Comparison of ENCODE assay signal across 18 cellular contexts in genomic region chr16:27363246-27363632, GRCh38. TPM values are rescaled to one million over a fixed set of nuclear protein-coding genes. Genes with fewer than 3 reads are reported as not detected.
DNase-seq lines count a peak whose midpoint lies in the region; ATAC-seq and TF ChIP-seq lines count a peak whose summit lies in the region.
"Had no signal": no experiment of that assay in that cellular context is flagged by ENCODE, and none has a peak within 500 bp of the region (broad histone marks: within the 10 kb centered on the region; RNA-seq: fewer than 3 reads in every experiment).

No MANE protein-coding gene starts in this region.

- H3K27ac Mint-ChIP-seq in Caco-2 (ENCODE audit: unreplicated experiment) (peak overlapping the region; percentile 63), H9 (no peak overlapping the region), mesothelial cell of epicardium (no peak overlapping the region)
- peak overlapping the region; percentile 29 for H3K27ac Mint-ChIP-seq in central memory CD8-positive, alpha-beta T cell (ENCODE audit: low read depth)
- H3K27ac Mint-ChIP-seq in naive thymus-derived CD8-positive, alpha-beta T cell: peak overlapping the region in 8 of 10 donors; percentile 19 to 100 (median 93)

- H3K23ac ChIP-seq in H9 (ENCODE audit: insufficient read length, low read depth, low read length): no peak overlapping the region

- H3K9me3 ChIP-seq in Caco-2 (no peaks in the 10 kb centered on the region), H9 (ENCODE audit: control insufficient read depth, low read depth, low read length) (no peaks in the 10 kb centered on the region)
- H3K9me3 ChIP-seq: breast epithelium, ovary had no signal

- peaks cover 30% of the 10 kb centered on the region for H3K4me1 ChIP-seq in Caco-2
- H3K4me1 ChIP-seq in H9 (ENCODE audit: insufficient read depth, low read length): no peaks in the 10 kb centered on the region
- H3K4me1 ChIP-seq: breast epithelium had no signal

- H2BK12ac ChIP-seq in H9 (ENCODE audit: insufficient read length, low read depth, low read length): no peak overlapping the region

- H2BK120ac ChIP-seq in H9 (ENCODE audit: low read depth, low read length, poor library complexity, severe bottlenecking): no peak overlapping the region

- no peak overlapping the region for H3T11ph ChIP-seq in H9 (ENCODE audit: low read length)

- no peak overlapping the region for H2AFZ ChIP-seq in H9 (ENCODE audit: low read length)

- H3K4me3 Mint-ChIP-seq in Caco-2 (ENCODE audit: unreplicated experiment) (no peak overlapping the region), H9 (no peak overlapping the region), mesothelial cell of epicardium (no peak overlapping the region)
- no peak overlapping the region for H3K4me3 Mint-ChIP-seq in central memory CD8-positive, alpha-beta T cell
- H3K4me3 Mint-ChIP-seq in naive thymus-derived CD8-positive, alpha-beta T cell: no peak overlapping the region
- H3K4me3 Mint-ChIP-seq: IgD-negative memory B cell had no signal

- no peak overlapping the region for H3K4ac ChIP-seq in H9 (ENCODE audit: low read depth, low read length)

- no peak overlapping the region for H3K9ac ChIP-seq in H9 (ENCODE audit: extremely low read depth, insufficient read length, low read length)

- BruUV-seq in Caco-2 (replicated peaks; lab: Mats Ljungman, UMichigan): no TSS peak

- no peak overlapping the region for H3K56ac ChIP-seq in H9 (ENCODE audit: insufficient read length, low read depth, low read length)

- H2BK20ac ChIP-seq in H9 (ENCODE audit: low read depth, low read length, poor library complexity, severe bottlenecking): no peak overlapping the region

- H3K27ac ChIP-seq in H9 (ENCODE audit: insufficient read length, low read depth, low read length): no peak overlapping the region
- H3K27ac ChIP-seq: ovary, SK-N-MC had no signal

- no peak for ATAC-seq in central memory CD8-positive, alpha-beta T cell (replicated peaks; ENCODE audit: extremely low read depth, poor library complexity, severe bottlenecking)
- ATAC-seq in naive thymus-derived CD8-positive, alpha-beta T cell: no peak
- ATAC-seq: left cardiac atrium had no signal

- peaks cover 26% of the 10 kb centered on the region for H3K4me1 Mint-ChIP-seq in Caco-2 (ENCODE audit: low read depth, unreplicated experiment)
- H3K4me1 Mint-ChIP-seq in H9: peaks cover 7 to 9% of the 10 kb centered on the region in 2 experiments
- H3K4me1 Mint-ChIP-seq in central memory CD8-positive, alpha-beta T cell: peaks cover 18% of the 10 kb centered on the region
- peaks cover 16 to 49% (median 45%) of the 10 kb centered on the region in 4 donors for H3K4me1 Mint-ChIP-seq in naive thymus-derived CD8-positive, alpha-beta T cell
- H3K4me1 Mint-ChIP-seq in mesothelial cell of epicardium: no peaks in the 10 kb centered on the region

- TF ChIP-seq CTCF in Caco-2 (IDR thresholded peaks at IDR 0.05; ENCODE audit: insufficient read depth in 1 of 2, low read depth in 1 of 2, low read length in 1 of 2, severe bottlenecking in 1 of 2, unreplicated experiment in 1 of 2) (no peak), H9 (conservative IDR thresholded peaks at IDR 0.05) (peak; percentile 39; the same call in 2 of the 3 replicates), GM13976 (IDR thresholded peaks at IDR 0.05; ENCODE audit: borderline replicate concordance, control extremely low read depth, extremely low read depth, insufficient read depth, missing control alignments) (no peak), mesothelial cell of epicardium (IDR thresholded peaks at IDR 0.05; ENCODE audit: unreplicated experiment) (no peak)

- no peak overlapping the region for H3K18ac ChIP-seq in H9 (ENCODE audit: insufficient read length, low read depth, low read length)

- no peak overlapping the region for H3K4me3 ChIP-seq in Caco-2 (ENCODE audit: low read depth, low read length)
- H3K4me3 ChIP-seq: breast epithelium, ovary, SK-N-MC had no signal

- POLR2A ChIA-PET in Caco-2 (lab: Charles Lee): no interaction called here
- POLR2A ChIA-PET in naive thymus-derived CD8-positive, alpha-beta T cell (lab: Charles Lee): interaction anchor here (1.3 kb wide), 1 partner anchor 159 kb away, joined by 3 read pairs; no protein-coding TSS in a partner anchor

- H4K8ac ChIP-seq in H9 (replicated peaks; ENCODE audit: insufficient read length, low read depth, low read length): no peak overlapping the region

- no peak for DNase-seq in Caco-2
- no peak for DNase-seq in H9
- DNase-seq in central memory CD8-positive, alpha-beta T cell (ENCODE audit: low spot score in 2 of 2): no peak
- DNase-seq in naive thymus-derived CD8-positive, alpha-beta T cell: no peak
- DNase-seq in DMS153 (lab: John Stamatoyannopoulos, UW): no peak
- DNase-seq in GM13976 (ENCODE audit: low spot score): no peak
- DNase-seq in mesothelial cell of epicardium (ENCODE audit: low spot score in 2 of 2, unreplicated experiment in 2 of 2): no peak
- DNase-seq: activated gamma-delta T cell; DMS79; effector CD8-positive, alpha-beta T cell; left cardiac atrium; NCI-H2107; OCI-M1; stimulated activated CD4-positive, alpha-beta T cell treated with anti-CD3 and anti-CD28 coated beads, Interleukin-4, amount 100 ng/mL, for 1 hour had no signal

- H2AK5ac ChIP-seq in H9 (ENCODE audit: insufficient read length, low read length): no peak overlapping the region

- no peak overlapping the region for H2BK5ac ChIP-seq in H9 (ENCODE audit: insufficient read length, low read length)

- H3K27me3 ChIP-seq in Caco-2 (replicated peaks; ENCODE audit: control insufficient read depth, insufficient read depth, low read length): no peaks in the 10 kb centered on the region
- H3K27me3 ChIP-seq in H9 (ENCODE audit: insufficient read depth, low read length): no peaks in the 10 kb centered on the region
- H3K27me3 ChIP-seq: breast epithelium, ovary had no signal

- H3K9me3 Mint-ChIP-seq in Caco-2 (ENCODE audit: unreplicated experiment) (no peaks in the 10 kb centered on the region), H9 (no peaks in the 10 kb centered on the region; a peak in 1 of 5 replicates), mesothelial cell of epicardium (peaks cover 3% of the 10 kb centered on the region)
- H3K9me3 Mint-ChIP-seq in central memory CD8-positive, alpha-beta T cell: no peaks in the 10 kb centered on the region
- no peaks in the 10 kb centered on the region for H3K9me3 Mint-ChIP-seq in naive thymus-derived CD8-positive, alpha-beta T cell
- H3K9me3 Mint-ChIP-seq: IgD-negative memory B cell had no signal

- no peaks in the 10 kb centered on the region for H3K79me1 ChIP-seq in H9 (ENCODE audit: insufficient read depth, low read depth, low read length, poor library complexity, severe bottlenecking)

- no peaks in the 10 kb centered on the region for H3K79me2 ChIP-seq in H9 (ENCODE audit: insufficient read depth, low read length)

- peaks cover 5% of the 10 kb centered on the region; the same call in 1 of the 2 replicates for H3K36me3 ChIP-seq in Caco-2 (ENCODE audit: control insufficient read depth, insufficient read depth, low read length)
- H3K36me3 ChIP-seq: breast epithelium, ovary had no signal

- no peaks in the 10 kb centered on the region for H4K20me1 ChIP-seq in H9 (ENCODE audit: control insufficient read depth, insufficient read depth, insufficient read length)

- CTCF ChIA-PET in Caco-2 (lab: Charles Lee): no interaction called here

- in situ Hi-C loops in GM13976 (cut with MboI; ENCODE audit: low sequenced_read_pairs, unreplicated experiment): loop anchor here (10.0 kb wide), 1 partner anchor 128 kb away; no protein-coding TSS in a partner anchor

- H3K36me3 Mint-ChIP-seq in Caco-2 (ENCODE audit: insufficient read depth, unreplicated experiment) (peaks cover 42% of the 10 kb centered on the region), H9 (ENCODE audit: insufficient read depth in 1 of 3, low read depth in 3 of 3) (peaks cover 16 to 40% (median 18%) of the 10 kb centered on the region in 3 experiments; a peak in 6 of 7 replicates), mesothelial cell of epicardium (peaks cover 7% of the 10 kb centered on the region)
- peaks cover 36% of the 10 kb centered on the region for H3K36me3 Mint-ChIP-seq in central memory CD8-positive, alpha-beta T cell (ENCODE audit: insufficient read depth)
- peaks cover 7 to 54% (median 31%) of the 10 kb centered on the region in 3 donors for H3K36me3 Mint-ChIP-seq in naive thymus-derived CD8-positive, alpha-beta T cell

- no peaks in the 10 kb centered on the region for H3K23me2 ChIP-seq in H9 (ENCODE audit: insufficient read length, low read depth, low read length, poor library complexity, severe bottlenecking)

- H3K14ac ChIP-seq in H9 (ENCODE audit: insufficient read depth, low read length): no peak overlapping the region

- H3K4me2 ChIP-seq in H9 (ENCODE audit: insufficient read depth, insufficient read length, low read length): no peak overlapping the region

- H4K91ac ChIP-seq in H9 (ENCODE audit: insufficient read length, low read depth, low read length): no peak overlapping the region

- H2BK15ac ChIP-seq in H9 (ENCODE audit: low read depth, low read length): no peak overlapping the region

- no CpG with 5 or more reads among the region's 5 CpGs for WGBS in H9 (ENCODE audit: extremely low coverage, insufficient read length, low lambda C conversion rate)

- no peak overlapping the region for H4K5ac ChIP-seq in H9 (ENCODE audit: insufficient read length, low read depth, low read length)

- intact Hi-C loops in Caco-2 (cut with micrococcal nuclease; ENCODE audit: unreplicated experiment): loop anchor here (5.0 kb wide), 1 partner anchor 36 kb away; no protein-coding TSS in a partner anchor

- H3K27me3 Mint-ChIP-seq in Caco-2 (ENCODE audit: insufficient read depth, unreplicated experiment) (no peaks in the 10 kb centered on the region), H9 (ENCODE audit: low read depth) (no peaks in the 10 kb centered on the region), mesothelial cell of epicardium (ENCODE audit: low read depth) (no peaks in the 10 kb centered on the region)
- no peaks in the 10 kb centered on the region for H3K27me3 Mint-ChIP-seq in central memory CD8-positive, alpha-beta T cell
- no peaks in the 10 kb centered on the region for H3K27me3 Mint-ChIP-seq in naive thymus-derived CD8-positive, alpha-beta T cell
- H3K27me3 Mint-ChIP-seq: IgD-negative memory B cell had no signal

RNA-seq across cellular contexts. Expression of gene IL21R, which starts 38.7 kb away (rescaled TPM):
- total RNA-seq in Caco-2 (2022) (0.07 and 0.12 TPM in 2 replicates), H9 (2021) (0.07 and 0.11 TPM in 2 replicates), mesothelial cell of epicardium (0.09 to 0.22 TPM (median 0.13 TPM) in 3 replicates)
- total RNA-seq in naive thymus-derived CD8-positive, alpha-beta T cell: 10 to 100 TPM; 29.3 to 29.4 TPM
- 10 to 100 TPM; 26.5 to 47.1 (median 33.9) TPM for polyA plus RNA-seq in naive thymus-derived CD8-positive, alpha-beta T cell

RNA-seq across cellular contexts. Expression of gene IL4R, which starts 49.5 kb away (rescaled TPM):
- total RNA-seq in Caco-2 (2022) (32.6 and 34.4 TPM in 2 replicates), H9 (2021) (28.3 and 28.6 TPM in 2 replicates), mesothelial cell of epicardium (6.4 to 8.2 TPM (median 6.8 TPM) in 3 replicates)
- total RNA-seq in naive thymus-derived CD8-positive, alpha-beta T cell: 100 to 1,000 TPM; 117 to 120 TPM
- 10 to 100 TPM; 18.8 to 49.4 (median 34.7) TPM for polyA plus RNA-seq in naive thymus-derived CD8-positive, alpha-beta T cell

Comparison
In these comparisons a context has a peak if more than half of its experiments do, and no peak if none do; other contexts are left out.
1. H3K27ac Mint-ChIP-seq: peak in Caco-2 (single experiment), central memory CD8-positive, alpha-beta T cell (single experiment) and naive thymus-derived CD8-positive, alpha-beta T cell (8 of 10); none in H9 (0 of 3) and mesothelial cell of epicardium (single experiment).
2. RNA of gene IL21R, which starts 38.7 kb away (total RNA-seq): 29.3 to 29.4 TPM in naive thymus-derived CD8-positive, alpha-beta T cell; 0.09 to 0.22 TPM in mesothelial cell of epicardium, 0.07 to 0.12 TPM in Caco-2 and 0.07 to 0.11 TPM in H9; every median in the first group is over 10 times any median in the second.